ENCODE assay signal across 10 cellular contexts in genomic region chr12:124829008-124829707, GRCh38. TPM values are rescaled to one million over a fixed set of nuclear protein-coding genes. Genes with fewer than 3 reads are reported as not detected.
A peak's percentile ranks its signal among the peaks of the same experiment; 100 is the strongest.
DNase-seq lines count a peak whose midpoint lies in the region; ATAC-seq and TF ChIP-seq lines count a peak whose summit lies in the region.
"Had no signal": no experiment of that assay in that cellular context is flagged by ENCODE, and none has a peak within 500 bp of the region (broad histone marks: within the 10 kb centered on the region; RNA-seq: fewer than 3 reads in every experiment).

No MANE protein-coding gene starts in this region.

- H3K36me3 ChIP-seq in SJSA1: no peaks in the 10 kb centered on the region
- H3K36me3 ChIP-seq in skeletal muscle satellite cell (ENCODE audit: insufficient read depth, low read length): no peaks in the 10 kb centered on the region
- H3K36me3 ChIP-seq: sigmoid colon had no signal

- peak overlapping the region; percentile 55 for H3K4me2 ChIP-seq in skeletal muscle satellite cell (ENCODE audit: low read length)

- H3K27me3 ChIP-seq in SJSA1 (replicated peaks): no peaks in the 10 kb centered on the region
- no peaks in the 10 kb centered on the region for H3K27me3 ChIP-seq in skeletal muscle satellite cell (ENCODE audit: control insufficient read depth, insufficient read depth, low read length)
- H3K27me3 ChIP-seq: sigmoid colon had no signal

- H3K9me3 ChIP-seq in SJSA1 (replicated peaks) (0 out of 2 replicates have a peak, but pooled peaks cover 3% of the 10 kb centered on the region), skeletal muscle satellite cell (replicated peaks; ENCODE audit: low read length) (peaks cover 6% of the 10 kb centered on the region)
- H3K9me3 ChIP-seq: sigmoid colon had no signal

- H3K27ac ChIP-seq in SJSA1: 0 out of 2 replicates have a peak overlapping the region, but pooled peaks have one; percentile 14
- H3K27ac ChIP-seq: sigmoid colon had no signal

- no peak for TF ChIP-seq CTCF in fibroblast of pulmonary artery (IDR thresholded peaks at IDR 0.05; ENCODE audit: low read length, missing control alignments)

- ATAC-seq in GM18873 (IDR thresholded peaks at IDR 0.05; ENCODE audit: low FRiP score, unreplicated experiment) (no peak), HG02973 (IDR thresholded peaks at IDR 0.05; ENCODE audit: unreplicated experiment) (no peak), GM19455 (IDR thresholded peaks at IDR 0.05; ENCODE audit: unreplicated experiment) (no peak)

- H3K4me1 ChIP-seq in SJSA1 (replicated peaks): peaks cover 13% of the 10 kb centered on the region
- peaks cover 16% of the 10 kb centered on the region for H3K4me1 ChIP-seq in skeletal muscle satellite cell (ENCODE audit: control insufficient read depth, insufficient read depth, low read length)

- H3K4me3 ChIP-seq in SJSA1 (no peak overlapping the region), fibroblast of pulmonary artery (replicated peaks; ENCODE audit: low read depth, low read length) (no peak overlapping the region), skeletal muscle satellite cell (ENCODE audit: low read length) (no peak overlapping the region)
- H3K4me3 ChIP-seq: sigmoid colon had no signal

- DNase-seq in H4 (ENCODE audit: low spot score) (peak; percentile 57), SJSA1 (ENCODE audit: low read depth in 1 of 2, low spot score in 2 of 2) (peak; percentile 38 to 66), fibroblast of pulmonary artery (ENCODE audit: low read depth) (peak; percentile 82), COR-L47 (lab: John Stamatoyannopoulos, UW) (no peak)
- DNase-seq: dermis blood vessel endothelial cell, sigmoid colon had no signal

- H3K9ac ChIP-seq in skeletal muscle satellite cell (ENCODE audit: low read depth, low read length): peak overlapping the region; percentile 13

RNA-seq across cellular contexts. Expression of gene SCARB1, which starts 34.5 kb away (rescaled TPM):
- 19.5 and 26.8 TPM in 2 replicates for total RNA-seq in H4 (2014; rRNA removed; shearing (Covaris generic))
- total RNA-seq in SJSA1 (2014; rRNA removed; shearing (Covaris generic)): 12.4 and 15.7 TPM in 2 replicates
- total RNA-seq in skeletal muscle satellite cell (2012; rRNA removed): 18.8 and 28.9 TPM in 2 replicates
